Comparison of ENCODE assay signal across 14 cellular contexts in genomic region chr10:121998462-121998861, GRCh38. TPM values are rescaled to one million over a fixed set of nuclear protein-coding genes. Genes with fewer than 3 reads are reported as not detected.
"Had no signal": no experiment of that assay in that cellular context is flagged by ENCODE, and none has a peak within 500 bp of the region (broad histone marks: within the 10 kb centered on the region; RNA-seq: fewer than 3 reads in every experiment).

No MANE protein-coding gene starts in this region.

- DNase-seq: activated CD4-positive, alpha-beta T cell treated with anti-CD3 and anti-CD28 coated beads for 48 hours; activated naive CD4-positive, alpha-beta T cell treated with anti-CD3 and anti-CD28 coated beads for 36 hours; cerebellar nuclear complex; foreskin keratinocyte; naive thymus-derived CD8-positive, alpha-beta T cell; posterior cingulate gyrus; stimulated activated CD4-positive, alpha-beta T cell treated with anti-CD3 and anti-CD28 coated beads, Interleukin-4, amount 100 ng/mL, for 1 hour; stimulated activated CD8-positive, alpha-beta memory T cell treated with anti-CD3 and anti-CD28 coated beads, Interleukin-4, amount 100 ng/mL, for 48 hours; T-helper 17 cell had no signal

- H3K36me3 ChIP-seq: neutrophil, thyroid gland, vagina had no signal

- H3K27me3 ChIP-seq: foreskin keratinocyte, thyroid gland, vagina had no signal

- H3K4me3 ChIP-seq: thyroid gland, vagina had no signal

- H3K27ac ChIP-seq: foreskin keratinocyte, neutrophil, thyroid gland, vagina had no signal

- H3K9me3 ChIP-seq: neutrophil, thyroid gland, vagina had no signal

- ATAC-seq: esophagus mucosa; foreskin keratinocyte; naive thymus-derived CD8-positive, alpha-beta T cell; T-helper 17 cell; WTC11 had no signal

RNA-seq across cellular contexts. Expression of gene TACC2, which starts 9.5 kb away (rescaled TPM):
- total RNA-seq: activated naive CD4-positive, alpha-beta T cell treated with anti-CD3 and anti-CD28 coated beads for 36 hours; naive thymus-derived CD8-positive, alpha-beta T cell; T-helper 17 cell had no signal
- polyA plus RNA-seq: naive thymus-derived CD8-positive, alpha-beta T cell had no signal
